9 cellular contexts compared by ENCODE assay signal in genomic region chr12:124369055-124369900, GRCh38.
DNase-seq lines count a peak whose midpoint lies in the region; ATAC-seq and TF ChIP-seq lines count a peak whose summit lies in the region.
"Had no signal": no experiment of that assay in that cellular context is flagged by ENCODE, and none has a peak within 500 bp of the region (broad histone marks: within the 10 kb centered on the region; RNA-seq: fewer than 3 reads in every experiment).

No MANE protein-coding gene starts in this region.

- peaks cover 22% of the 10 kb centered on the region for H3K4me1 ChIP-seq in ovary (ENCODE audit: insufficient read depth)

- peak overlapping the region; percentile 87 to 90 for H3K27ac ChIP-seq in ovary
- H3K27ac ChIP-seq in WERI-Rb-1 = no peak overlapping the region

- intact Hi-C loops in ovary (cut with DNase I) = loop anchor here in 1 of 4 donors (10.0 kb wide), 1 partner anchor 56 kb away; no protein-coding TSS in a partner anchor

- no peaks in the 10 kb centered on the region for H3K27me3 ChIP-seq in ovary
- no peaks in the 10 kb centered on the region for H3K27me3 ChIP-seq in WERI-Rb-1 (ENCODE audit: insufficient read depth, low read depth, severe bottlenecking)

- H3K9me3 ChIP-seq in ovary = no peaks in the 10 kb centered on the region
- no peaks in the 10 kb centered on the region for H3K9me3 ChIP-seq in WERI-Rb-1 (ENCODE audit: severe bottlenecking)

- no peaks in the 10 kb centered on the region for H3K27me3 Mint-ChIP-seq in activated T-helper 17 cell treated with anti-CD3 and anti-CD28 coated beads, Interleukin-2, amount 50 U/mL, for 72 hours
- H3K27me3 Mint-ChIP-seq: activated CD8-positive, alpha-beta memory T cell treated with anti-CD3 and anti-CD28 coated beads, Interleukin-2, amount 10 ng/mL, durations not matched to agents 7 days and 5 days had no signal

- no peak for TF ChIP-seq POLR2A in ovary (IDR thresholded peaks at IDR 0.05)

- peak; percentile 50 for TF ChIP-seq CTCF in AG09319 (IDR thresholded peaks at IDR 0.05; ENCODE audit: low read depth, low read length)
- peak; percentile 61 to 87 (median 67) for TF ChIP-seq CTCF in ovary (IDR thresholded peaks at IDR 0.05)
- no peak for TF ChIP-seq CTCF in WERI-Rb-1 (IDR thresholded peaks at IDR 0.05; ENCODE audit: low read depth, low read length)

- H3K9me3 Mint-ChIP-seq in activated T-helper 17 cell treated with anti-CD3 and anti-CD28 coated beads, Interleukin-2, amount 50 U/mL, for 72 hours = no peaks in the 10 kb centered on the region

- H3K36me3 ChIP-seq in ovary = no peaks in the 10 kb centered on the region
- H3K36me3 ChIP-seq in WERI-Rb-1 = peaks cover 69% of the 10 kb centered on the region

- peak; percentile 84 for ATAC-seq in SK-N-SH treated with all-trans-retinoic acid at 6 μM for 48 hours
- ATAC-seq in GM19324 (IDR thresholded peaks at IDR 0.05; ENCODE audit: low FRiP score, unreplicated experiment) = no peak
- no peak for ATAC-seq in activated T-helper 17 cell treated with anti-CD3 and anti-CD28 coated beads, Interleukin-2, amount 50 U/mL, for 72 hours (replicated peaks)
- ATAC-seq: activated CD8-positive, alpha-beta memory T cell treated with anti-CD3 and anti-CD28 coated beads, Interleukin-2, amount 10 ng/mL, durations not matched to agents 7 days and 5 days had no signal

- peak; percentile 29 for TF ChIP-seq EP300 in ovary (IDR thresholded peaks at IDR 0.05)

- peaks cover 10% of the 10 kb centered on the region for H3K36me3 Mint-ChIP-seq in activated T-helper 17 cell treated with anti-CD3 and anti-CD28 coated beads, Interleukin-2, amount 50 U/mL, for 72 hours (ENCODE audit: low read depth)
- H3K36me3 Mint-ChIP-seq: activated CD8-positive, alpha-beta memory T cell treated with anti-CD3 and anti-CD28 coated beads, Interleukin-2, amount 10 ng/mL, durations not matched to agents 7 days and 5 days had no signal

- no peak overlapping the region for H3K4me3 ChIP-seq in ovary
- no peak overlapping the region for H3K4me3 ChIP-seq in WERI-Rb-1 (ENCODE audit: low read depth, low read length)

- 5 to 8% (median 7%) methylated on average over 41 of the region's 41 CpGs for WGBS in ovary, 3 donors

- peaks cover 5% of the 10 kb centered on the region for H3K4me1 Mint-ChIP-seq in activated T-helper 17 cell treated with anti-CD3 and anti-CD28 coated beads, Interleukin-2, amount 50 U/mL, for 72 hours
- H3K4me1 Mint-ChIP-seq: activated CD8-positive, alpha-beta memory T cell treated with anti-CD3 and anti-CD28 coated beads, Interleukin-2, amount 10 ng/mL, durations not matched to agents 7 days and 5 days had no signal

- H3K27ac Mint-ChIP-seq in activated T-helper 17 cell treated with anti-CD3 and anti-CD28 coated beads, Interleukin-2, amount 50 U/mL, for 72 hours = no peak overlapping the region
- H3K27ac Mint-ChIP-seq: activated CD8-positive, alpha-beta memory T cell treated with anti-CD3 and anti-CD28 coated beads, Interleukin-2, amount 10 ng/mL, durations not matched to agents 7 days and 5 days had no signal

- DNase-seq in AG09319 (ENCODE audit: extremely low read depth, low read depth) (peak; percentile 85), globus pallidus (ENCODE audit: low spot score) (peak; percentile 90), ovary (peak; percentile 94 to 98 (median 96)), WERI-Rb-1 (no peak)
- no peak for DNase-seq in stimulated activated CD4-positive, alpha-beta T cell treated with anti-CD3 and anti-CD28 coated beads, Interleukin-4, amount 100 ng/mL, for 1 hour
- DNase-seq: activated CD8-positive, alpha-beta memory T cell treated with anti-CD3 and anti-CD28 coated beads, Interleukin-2, amount 10 ng/mL, durations not matched to agents 7 days and 5 days had no signal

- H3K4me3 Mint-ChIP-seq in activated T-helper 17 cell treated with anti-CD3 and anti-CD28 coated beads, Interleukin-2, amount 50 U/mL, for 72 hours = no peak overlapping the region
- H3K4me3 Mint-ChIP-seq: activated CD8-positive, alpha-beta memory T cell treated with anti-CD3 and anti-CD28 coated beads, Interleukin-2, amount 10 ng/mL, durations not matched to agents 7 days and 5 days had no signal

TF ChIP-seq in SK-N-SH treated with all-trans-retinoic acid at 6 μM for 48 hours, 23 proteins besides CTCF, POLR2A, EP300 and RAD21:
- no peak; the same call in 1 of the 2 replicates for TF ChIP-seq ZNF8 (CRISPR knock-in tag; IDR thresholded peaks at IDR 0.05)
- no peak for TF ChIP-seq TOX (CRISPR knock-in tag; IDR thresholded peaks at IDR 0.05; ENCODE audit: borderline replicate concordance)
- TF ChIP-seq ZFP30 (CRISPR knock-in tag; IDR thresholded peaks at IDR 0.05) = 0 out of 2 replicates have a peak, but pooled peaks have one; percentile 8
- peak; percentile 77 for TF ChIP-seq PATZ1 (CRISPR knock-in tag; IDR thresholded peaks at IDR 0.05; ENCODE audit: borderline replicate concordance)
- no peak for TF ChIP-seq ZNF565 (CRISPR knock-in tag; conservative IDR thresholded peaks at IDR 0.05; ENCODE audit: low read depth)
- no peak for TF ChIP-seq BACH2 (CRISPR knock-in tag; IDR thresholded peaks at IDR 0.05; ENCODE audit: borderline replicate concordance)
- no peak for TF ChIP-seq ARNTL (CRISPR knock-in tag; IDR thresholded peaks at IDR 0.05; ENCODE audit: borderline replicate concordance, low read depth)
- peak; percentile 56; the same call in 1 of the 2 replicates for TF ChIP-seq TCF4 (CRISPR knock-in tag; IDR thresholded peaks at IDR 0.05; ENCODE audit: borderline replicate concordance)
- peak; percentile 76; the same call in 1 of the 2 replicates for TF ChIP-seq TSHZ2 (CRISPR knock-in tag; IDR thresholded peaks at IDR 0.05)
- no peak for TF ChIP-seq POU6F1 (CRISPR knock-in tag; IDR thresholded peaks at IDR 0.05; ENCODE audit: borderline replicate concordance, low read depth)
- peak; percentile 40 for TF ChIP-seq ZFP3 (CRISPR knock-in tag; IDR thresholded peaks at IDR 0.05)
- TF ChIP-seq ZNF70 (CRISPR knock-in tag; IDR thresholded peaks at IDR 0.05) = 0 out of 2 replicates have a peak, but pooled peaks have one; percentile 42
- no peak for TF ChIP-seq ISL1 (CRISPR knock-in tag; IDR thresholded peaks at IDR 0.05)

Comparison
In these comparisons a context has a peak if more than half of its experiments do, and no peak if none do; other contexts are left out.
1. DNase-seq: peak in AG09319 (single experiment), globus pallidus (single experiment) and ovary (5 of 5); none in stimulated activated CD4-positive, alpha-beta T cell treated with anti-CD3 and anti-CD28 coated beads, Interleukin-4, amount 100 ng/mL, for 1 hour (single experiment) and WERI-Rb-1 (single experiment).